ENCODE assay signal across 2 cellular contexts in genomic region chr3:50355829-50356552, GRCh38.
TF ChIP-seq lines count a peak whose summit lies in the region.

No MANE protein-coding gene starts in this region.

TF ChIP-seq in IMR-90, 13 proteins besides CTCF, POLR2A, EP300 and RAD21:
- TF ChIP-seq MAZ (IDR thresholded peaks at IDR 0.05; ENCODE audit: borderline replicate concordance, low read depth, low read length), result no peak
- TF ChIP-seq FOS (IDR thresholded peaks at IDR 0.05; ENCODE audit: low read depth, low read length), result no peak
- TF ChIP-seq SMC3 (IDR thresholded peaks at IDR 0.05; ENCODE audit: low read depth, low read length), result no peak
- no peak for TF ChIP-seq ELK1 (IDR thresholded peaks at IDR 0.05; ENCODE audit: borderline replicate concordance, low read depth, low read length)
- no peak for TF ChIP-seq USF2 (IDR thresholded peaks at IDR 0.05; ENCODE audit: low read depth, low read length)
- TF ChIP-seq MAFK (IDR thresholded peaks at IDR 0.05; ENCODE audit: low read depth, low read length), result no peak
- TF ChIP-seq RFX5 (IDR thresholded peaks at IDR 0.05; ENCODE audit: low read depth, low read length), result no peak
- TF ChIP-seq BHLHE40 (IDR thresholded peaks at IDR 0.05; ENCODE audit: low read depth, low read length), result no peak
- TF ChIP-seq RCOR1 (IDR thresholded peaks at IDR 0.05; ENCODE audit: insufficient replicate concordance, low read length), result no peak
- no peak for TF ChIP-seq CEBPB (IDR thresholded peaks at IDR 0.05; ENCODE audit: low read depth, low read length)
- no peak for TF ChIP-seq CHD1 (IDR thresholded peaks at IDR 0.05; ENCODE audit: low read depth, low read length)
- no peak for TF ChIP-seq NFE2L2 (IDR thresholded peaks at IDR 0.05; ENCODE audit: low read depth, low read length)
TF ChIP-seq in IMR-90: peak in this region for 0.

TF ChIP-seq in GM12878, 131 proteins besides CTCF, POLR2A, EP300 and RAD21:
- TF ChIP-seq CREM (IDR thresholded peaks at IDR 0.05; ENCODE audit: low read depth) (no peak), CHD2 (IDR thresholded peaks at IDR 0.05; ENCODE audit: borderline replicate concordance, low read depth, low read length) (no peak), CEBPZ (IDR thresholded peaks at IDR 0.05; ENCODE audit: low read depth, low read length) (no peak), CEBPB (IDR thresholded peaks at IDR 0.05; ENCODE audit: borderline replicate concordance in 1 of 2, low read depth in 2 of 2, low read length in 2 of 2) (no peak), IRF3 (IDR thresholded peaks at IDR 0.05) (no peak)
